ENCODE assay signal across 8 cellular contexts in the genomic region with DNA sequence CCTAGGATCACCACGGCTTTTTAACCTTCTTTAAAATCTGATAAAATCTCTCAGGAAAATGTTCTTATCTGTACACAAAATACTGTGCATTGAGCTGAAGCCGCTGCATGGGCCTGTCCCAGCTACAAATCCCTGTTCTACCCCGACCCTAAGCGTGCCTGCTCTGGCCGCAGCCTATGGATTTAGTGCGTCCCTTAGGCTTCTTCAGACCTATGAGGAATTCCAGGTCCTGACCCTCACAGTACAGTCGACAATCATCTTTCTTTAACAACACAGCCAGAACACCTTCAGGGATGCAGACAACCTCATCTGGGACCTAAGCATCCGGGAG. TPM values are rescaled to one million over a fixed set of nuclear protein-coding genes. Genes with fewer than 3 reads are reported as not detected.
DNase-seq lines count a peak whose midpoint lies in the region; TF ChIP-seq lines count a peak whose summit lies in the region.

No MANE protein-coding gene starts in this region.

- H3K4me3 ChIP-seq in ACC112 (ENCODE audit: low read depth, low read length) = peak overlapping the region; percentile 22; the same call in 1 of the 2 replicates
- peak overlapping the region; percentile 63 for H3K4me3 ChIP-seq in HAP-1

- H3K36me3 ChIP-seq in ACC112 (ENCODE audit: insufficient read depth, low read length) (no peaks in the 10 kb centered on the region), HAP-1 (replicated peaks) (no peaks in the 10 kb centered on the region)

- DNase-seq in HAP-1 (ENCODE audit: low spot score in 2 of 2) (no peak), mesothelial cell of epicardium (ENCODE audit: low spot score in 2 of 2, unreplicated experiment in 2 of 2) (no peak), kidney tubule cell (ENCODE audit: low spot score) (no peak), posterior vena cava (ENCODE audit: low spot score) (no peak)
- no peak for DNase-seq in activated CD4-positive, alpha-beta memory T cell treated with anti-CD3 and anti-CD28 coated beads, Interleukin-2, amount 10 ng/mL, durations not matched to agents 7 days and 5 days
- DNase-seq in effector CD8-positive, alpha-beta T cell (lab: John Stamatoyannopoulos, UW) = no peak
- no peak for DNase-seq in effector CD4-positive, alpha-beta T cell

- intact Hi-C loops in posterior vena cava (cut with DNase I) = no loop called here

- POLR2A ChIA-PET in activated CD4-positive, alpha-beta memory T cell treated with anti-CD3 and anti-CD28 coated beads, Interleukin-2, amount 10 ng/mL, durations not matched to agents 7 days and 5 days (lab: Charles Lee) = interaction anchor here (0.7 to 3.3 kb wide), 13 partner anchors 9 to 223 kb away, joined by 3 to 35 read pairs (median 4); partner anchors contain the start of genes ATAD2B, SF3B6, TP53I3 and UBXN2A

- in situ Hi-C loops in HAP-1 (cut with MboI; ENCODE audit: low sequenced_read_pairs) = no loop called here

- H3K27me3 Mint-ChIP-seq in activated CD4-positive, alpha-beta memory T cell treated with anti-CD3 and anti-CD28 coated beads, Interleukin-2, amount 10 ng/mL, durations not matched to agents 7 days and 5 days = peaks cover 2% of the 10 kb centered on the region
- no peaks in the 10 kb centered on the region for H3K27me3 Mint-ChIP-seq in mesothelial cell of epicardium (ENCODE audit: low read depth)

- peaks cover 18% of the 10 kb centered on the region for H3K79me2 ChIP-seq in ACC112 (ENCODE audit: control insufficient read depth, insufficient read depth, low read length, unreplicated experiment)

- H3K27me3 ChIP-seq in ACC112 (ENCODE audit: insufficient read depth, low read length) = no peaks in the 10 kb centered on the region
- H3K27me3 ChIP-seq in HAP-1 (ENCODE audit: low read depth) = no peaks in the 10 kb centered on the region

- H3K27ac ChIP-seq in ACC112 (ENCODE audit: low read depth, low read length) = no peak overlapping the region

- no peaks in the 10 kb centered on the region for H3K9me3 Mint-ChIP-seq in activated CD4-positive, alpha-beta memory T cell treated with anti-CD3 and anti-CD28 coated beads, Interleukin-2, amount 10 ng/mL, durations not matched to agents 7 days and 5 days
- H3K9me3 Mint-ChIP-seq in mesothelial cell of epicardium = no peaks in the 10 kb centered on the region

- H3K9me3 ChIP-seq in HAP-1 = no peaks in the 10 kb centered on the region

- H3K27ac Mint-ChIP-seq in activated CD4-positive, alpha-beta memory T cell treated with anti-CD3 and anti-CD28 coated beads, Interleukin-2, amount 10 ng/mL, durations not matched to agents 7 days and 5 days = peak overlapping the region; percentile 85
- peak overlapping the region; percentile 91 for H3K27ac Mint-ChIP-seq in mesothelial cell of epicardium

- peaks cover 6% of the 10 kb centered on the region for H3K36me3 Mint-ChIP-seq in activated CD4-positive, alpha-beta memory T cell treated with anti-CD3 and anti-CD28 coated beads, Interleukin-2, amount 10 ng/mL, durations not matched to agents 7 days and 5 days (ENCODE audit: low read depth)
- H3K36me3 Mint-ChIP-seq in mesothelial cell of epicardium = peaks cover 3% of the 10 kb centered on the region

- H3K4me1 ChIP-seq in ACC112 (ENCODE audit: control insufficient read depth, insufficient read depth, low read length, unreplicated experiment) (peaks cover 3% of the 10 kb centered on the region), HAP-1 (peaks cover 15% of the 10 kb centered on the region)

- H2AFZ ChIP-seq in ACC112 (ENCODE audit: low read length, unreplicated experiment) = peak overlapping the region; percentile 77

- CTCF ChIA-PET in activated CD4-positive, alpha-beta memory T cell treated with anti-CD3 and anti-CD28 coated beads, Interleukin-2, amount 10 ng/mL, durations not matched to agents 7 days and 5 days (lab: Charles Lee) = interaction anchor here (0.5 to 2.3 kb wide), 8 partner anchors 13 to 531 kb away, joined by 3 to 20 read pairs (median 4); partner anchors contain the start of genes ATAD2B and TP53I3

- peaks cover 41% of the 10 kb centered on the region for H3K4me1 Mint-ChIP-seq in activated CD4-positive, alpha-beta memory T cell treated with anti-CD3 and anti-CD28 coated beads, Interleukin-2, amount 10 ng/mL, durations not matched to agents 7 days and 5 days
- H3K4me1 Mint-ChIP-seq in mesothelial cell of epicardium = peaks cover 20% of the 10 kb centered on the region

- TF ChIP-seq CTCF in mesothelial cell of epicardium (IDR thresholded peaks at IDR 0.05; ENCODE audit: unreplicated experiment) = no peak

- peak overlapping the region; percentile 96 for H3K4me3 Mint-ChIP-seq in activated CD4-positive, alpha-beta memory T cell treated with anti-CD3 and anti-CD28 coated beads, Interleukin-2, amount 10 ng/mL, durations not matched to agents 7 days and 5 days
- peak overlapping the region; percentile 93 for H3K4me3 Mint-ChIP-seq in mesothelial cell of epicardium

RNA-seq across cellular contexts. Expression of gene WDCP, which starts 0.5 kb away (rescaled TPM):
- 10 to 100 TPM; 18.5 to 19.1 TPM for total RNA-seq in activated CD4-positive, alpha-beta memory T cell treated with anti-CD3 and anti-CD28 coated beads, Interleukin-2, amount 10 ng/mL, durations not matched to agents 7 days and 5 days
- total RNA-seq in mesothelial cell of epicardium (16.0 to 21.0 TPM (median 17.9 TPM) in 3 replicates), posterior vena cava (1 to 10 TPM; 5.6 to 5.7 TPM)

RNA-seq across cellular contexts. Expression of gene FKBP1B, which starts 1.9 kb away (rescaled TPM):
- total RNA-seq in activated CD4-positive, alpha-beta memory T cell treated with anti-CD3 and anti-CD28 coated beads, Interleukin-2, amount 10 ng/mL, durations not matched to agents 7 days and 5 days = 1 to 10 TPM; 4.8 to 5.5 TPM
- 14.6 to 18.0 TPM (median 16.9 TPM) in 3 replicates for total RNA-seq in mesothelial cell of epicardium
- 1 to 10 TPM; 3.9 to 5.9 TPM for total RNA-seq in posterior vena cava

RNA-seq across cellular contexts. Expression of gene SF3B6, which starts 28.5 kb away (rescaled TPM):
- total RNA-seq in activated CD4-positive, alpha-beta memory T cell treated with anti-CD3 and anti-CD28 coated beads, Interleukin-2, amount 10 ng/mL, durations not matched to agents 7 days and 5 days = 10 to 100 TPM; 87.4 to 88.2 TPM
- total RNA-seq in mesothelial cell of epicardium (85.3 to 93.9 TPM (median 88.5 TPM) in 3 replicates), posterior vena cava (10 to 100 TPM; 59.3 to 66.7 TPM)

RNA-seq across cellular contexts. Expression of gene TP53I3, which starts 37.0 kb away (rescaled TPM):
- total RNA-seq in activated CD4-positive, alpha-beta memory T cell treated with anti-CD3 and anti-CD28 coated beads, Interleukin-2, amount 10 ng/mL, durations not matched to agents 7 days and 5 days = 1 to 10 TPM; 2.7 to 2.9 TPM
- 40.2 to 43.8 TPM (median 41.4 TPM) in 3 replicates for total RNA-seq in mesothelial cell of epicardium
- total RNA-seq in posterior vena cava = 10 to 100 TPM in 1 of 2 donors, 1 to 10 TPM in 1; 9.8 to 23.5 TPM

RNA-seq across cellular contexts. Expression of gene MFSD2B, which starts 37.8 kb away (rescaled TPM):
- under 1 TPM in 1 of 2 experiments, not detected in 1; 0.20 TPM for total RNA-seq in activated CD4-positive, alpha-beta memory T cell treated with anti-CD3 and anti-CD28 coated beads, Interleukin-2, amount 10 ng/mL, durations not matched to agents 7 days and 5 days
- total RNA-seq in mesothelial cell of epicardium (0.16 to 0.84 TPM (median 0.31 TPM) in 3 replicates), posterior vena cava (not detected)
